8 cellular contexts compared by ENCODE assay signal in the genomic region with DNA sequence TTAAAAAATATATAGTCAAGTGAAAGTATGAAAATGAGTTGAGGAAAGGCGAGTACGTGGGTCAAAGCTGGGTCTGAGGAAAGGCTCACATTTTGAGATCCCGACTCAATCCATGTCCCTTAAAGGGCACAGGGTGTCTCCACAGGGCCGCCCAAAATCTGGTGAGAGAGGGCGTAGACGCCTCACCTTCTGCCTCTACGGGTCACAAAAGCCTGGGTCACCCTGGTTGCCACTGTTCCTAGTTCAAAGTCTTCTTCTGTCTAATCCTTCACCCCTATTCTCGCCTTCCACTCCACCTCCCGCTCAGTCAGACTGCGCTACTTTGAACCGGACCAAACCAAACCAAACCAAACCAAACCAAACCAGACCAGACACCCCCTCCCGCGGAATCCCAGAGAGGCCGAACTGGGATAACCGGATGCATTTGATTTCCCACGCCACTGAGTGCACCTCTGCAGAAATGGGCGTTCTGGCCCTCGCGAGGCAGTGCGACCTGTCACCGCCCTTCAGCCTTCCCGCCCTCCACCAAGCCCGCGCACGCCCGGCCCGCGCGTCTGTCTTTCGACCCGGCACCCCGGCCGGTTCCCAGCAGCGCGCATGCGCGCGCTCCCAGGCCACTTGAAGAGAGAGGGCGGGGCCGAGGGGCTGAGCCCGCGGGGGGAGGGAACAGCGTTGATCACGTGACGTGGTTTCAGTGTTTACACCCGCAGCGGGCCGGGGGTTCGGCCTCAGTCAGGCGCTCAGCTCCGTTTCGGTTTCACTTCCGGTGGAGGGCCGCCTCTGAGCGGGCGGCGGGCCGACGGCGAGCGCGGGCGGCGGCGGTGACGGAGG.
DNase-seq lines count a peak whose midpoint lies in the region; ATAC-seq and TF ChIP-seq lines count a peak whose summit lies in the region.

A gene (plus strand): TSS at position 728 of the 831 bp plus-strand sequence. CDS start 261 bp downstream, outside the sequence.

- peak; percentile 74 for ATAC-seq in GM18870 (IDR thresholded peaks at IDR 0.05; ENCODE audit: unreplicated experiment)
- ATAC-seq in HG03108 (IDR thresholded peaks at IDR 0.05; ENCODE audit: unreplicated experiment), result peak; percentile 81

- H3K4me1 ChIP-seq in iPS-20b (ENCODE audit: insufficient read depth, low read length), result peaks cover 3% of the 10 kb centered on the region

- H3K4me3 ChIP-seq in iPS-20b (ENCODE audit: low read length) (peak within 1 kb of the TSS; percentile 90), skin epidermis (peak within 1 kb of the TSS; percentile 55 to 70 (median 65))

- peaks cover 10% of the 10 kb centered on the region; the same call in 1 of the 2 replicates for H3K27me3 ChIP-seq in iPS-20b (ENCODE audit: insufficient read depth, low read length)

- peak within 1 kb of the TSS; percentile 90 for H3K9ac ChIP-seq in iPS-20b (ENCODE audit: low read depth, low read length)

- H3K27ac ChIP-seq in VCaP (peak within 1 kb of the TSS; percentile 80), iPS-20b (ENCODE audit: low read length) (peak within 1 kb of the TSS; percentile 47), skin epidermis (peak within 1 kb of the TSS; percentile 63 to 91 (median 87))

- no peak for TF ChIP-seq CTCF in VCaP (conservative IDR thresholded peaks at IDR 0.05)

- in situ Hi-C loops in ACHN (cut with HindIII; ENCODE audit: low pct_ligation_motif_present, low pct_unique_long_range_greater_than_20kb, low sequenced_read_pairs), result no loop called here
- in situ Hi-C loops in T47D (cut with HindIII; ENCODE audit: low pct_unique_long_range_greater_than_20kb, low sequenced_read_pairs), result no loop called here

- H3K9me3 ChIP-seq in iPS-20b (ENCODE audit: insufficient read depth, low read depth, low read length), result no peaks in the 10 kb centered on the region

- no peaks in the 10 kb centered on the region for H3K36me3 ChIP-seq in iPS-20b (ENCODE audit: insufficient read depth, low read depth, low read length)

- DNase-seq in ACHN, result peak; percentile 84
- peak; percentile 79 for DNase-seq in NCI-H2196 treated with DMSO at 0.1 percent for 48 hours (lab: John Stamatoyannopoulos, UW; ENCODE audit: unreplicated experiment)
- DNase-seq in T47D (ENCODE audit: low read depth in 1 of 2, low spot score in 1 of 2), result peak; percentile 92 to 94

Comparison
In these comparisons a context has a peak if more than half of its experiments do, and no peak if none do; other contexts are left out.
1. Peak in every context shown above with its lines: DNase-seq, ATAC-seq, H3K4me3 ChIP-seq and H3K27ac ChIP-seq.